Comparison of ENCODE assay signal across 11 cellular contexts in genomic region chrX:38055170-38055847, GRCh38. TPM values are rescaled to one million over a fixed set of nuclear protein-coding genes. Genes with fewer than 3 reads are reported as not detected.
A peak's percentile ranks its signal among the peaks of the same experiment; 100 is the strongest.
DNase-seq lines count a peak whose midpoint lies in the region; ATAC-seq and TF ChIP-seq lines count a peak whose summit lies in the region.
"Had no signal": no experiment of that assay in that cellular context is flagged by ENCODE, and none has a peak within 500 bp of the region (broad histone marks: within the 10 kb centered on the region; RNA-seq: fewer than 3 reads in every experiment).

No MANE protein-coding gene starts in this region.

- peaks cover 10% of the 10 kb centered on the region for H3K4me1 ChIP-seq in foreskin keratinocyte
- H3K4me1 ChIP-seq in testis = no peaks in the 10 kb centered on the region
- H3K4me1 ChIP-seq in Caco-2 = no peaks in the 10 kb centered on the region

- no peaks in the 10 kb centered on the region for H3K36me3 ChIP-seq in testis (ENCODE audit: low read depth, missing control alignments)
- no peaks in the 10 kb centered on the region for H3K36me3 ChIP-seq in Caco-2 (ENCODE audit: control insufficient read depth, insufficient read depth, low read length)

- H3K4me3 ChIP-seq in testis (no peak overlapping the region), Caco-2 (ENCODE audit: low read depth, low read length) (no peak overlapping the region)

- no peaks in the 10 kb centered on the region for H3K27me3 ChIP-seq in foreskin keratinocyte
- no peaks in the 10 kb centered on the region for H3K27me3 ChIP-seq in testis
- no peaks in the 10 kb centered on the region for H3K27me3 ChIP-seq in Caco-2 (replicated peaks; ENCODE audit: control insufficient read depth, insufficient read depth, low read length)

- TF ChIP-seq CTCF in foreskin keratinocyte (conservative IDR thresholded peaks at IDR 0.05) (no peak), testis (IDR thresholded peaks at IDR 0.05) (no peak), Caco-2 (IDR thresholded peaks at IDR 0.05; ENCODE audit: insufficient read depth in 1 of 2, low read depth in 1 of 2, low read length in 1 of 2, severe bottlenecking in 1 of 2, unreplicated experiment in 1 of 2) (no peak)

- TF ChIP-seq POLR2A in testis (IDR thresholded peaks at IDR 0.05) = no peak

- H3K4me1 Mint-ChIP-seq in activated T-helper 17 cell treated with anti-CD3 and anti-CD28 coated beads, Interleukin-2, amount 50 U/mL, for 72 hours = no peaks in the 10 kb centered on the region
- H3K4me1 Mint-ChIP-seq in Caco-2 (ENCODE audit: low read depth, unreplicated experiment) = no peaks in the 10 kb centered on the region

- no peaks in the 10 kb centered on the region for H3K9me3 Mint-ChIP-seq in activated T-helper 17 cell treated with anti-CD3 and anti-CD28 coated beads, Interleukin-2, amount 50 U/mL, for 72 hours
- H3K9me3 Mint-ChIP-seq in Caco-2 (ENCODE audit: unreplicated experiment) = no peaks in the 10 kb centered on the region
- H3K9me3 Mint-ChIP-seq: activated T-helper 2 cell treated with anti-CD3 and anti-CD28 coated beads, Interferon-gamma antibody, Interleukin-2, Interleukin-4, amounts not matched to agents 10 μg/mL and 5 μg/mL and 100 μg/mL, durations not matched to agents 14 hours and 24 hours and 36 hours had no signal

- POLR2A ChIA-PET in Caco-2 (lab: Charles Lee) = no interaction called here

- WGBS in testis, 2 donors = 31 to 42% methylated on average over 4 of the region's 4 CpGs

- intact Hi-C loops in testis (cut with DNase I; ENCODE audit: low total_unique reads) (no loop called here), Caco-2 (cut with micrococcal nuclease; ENCODE audit: unreplicated experiment) (no loop called here)

- H3K36me3 Mint-ChIP-seq in activated T-helper 17 cell treated with anti-CD3 and anti-CD28 coated beads, Interleukin-2, amount 50 U/mL, for 72 hours (ENCODE audit: low read depth) = no peaks in the 10 kb centered on the region
- H3K36me3 Mint-ChIP-seq in Caco-2 (ENCODE audit: insufficient read depth, unreplicated experiment) = peaks cover 5% of the 10 kb centered on the region

- ATAC-seq in HG02610 (IDR thresholded peaks at IDR 0.05; ENCODE audit: unreplicated experiment) = peak; percentile 79
- peak; percentile 46 for ATAC-seq in activated T-helper 17 cell treated with anti-CD3 and anti-CD28 coated beads, Interleukin-2, amount 50 U/mL, for 72 hours (replicated peaks)
- peak; percentile 60 for ATAC-seq in foreskin keratinocyte
- no peak for ATAC-seq in HG03135 (IDR thresholded peaks at IDR 0.05; ENCODE audit: unreplicated experiment)
- no peak for ATAC-seq in GM18520 (IDR thresholded peaks at IDR 0.05; ENCODE audit: unreplicated experiment)

- no peaks in the 10 kb centered on the region for H3K27me3 Mint-ChIP-seq in activated T-helper 17 cell treated with anti-CD3 and anti-CD28 coated beads, Interleukin-2, amount 50 U/mL, for 72 hours
- no peaks in the 10 kb centered on the region for H3K27me3 Mint-ChIP-seq in Caco-2 (ENCODE audit: insufficient read depth, unreplicated experiment)

- H3K27ac Mint-ChIP-seq in activated T-helper 17 cell treated with anti-CD3 and anti-CD28 coated beads, Interleukin-2, amount 50 U/mL, for 72 hours = peak overlapping the region; percentile 8
- H3K27ac Mint-ChIP-seq in Caco-2 (ENCODE audit: unreplicated experiment) = no peak overlapping the region
- H3K27ac Mint-ChIP-seq: activated T-helper 2 cell treated with anti-CD3 and anti-CD28 coated beads, Interferon-gamma antibody, Interleukin-2, Interleukin-4, amounts not matched to agents 10 μg/mL and 5 μg/mL and 100 μg/mL, durations not matched to agents 14 hours and 24 hours and 36 hours had no signal

- CTCF ChIA-PET in Caco-2 (lab: Charles Lee) = no interaction called here

- H3K4me3 Mint-ChIP-seq in activated T-helper 17 cell treated with anti-CD3 and anti-CD28 coated beads, Interleukin-2, amount 50 U/mL, for 72 hours = peak overlapping the region; percentile 31
- no peak overlapping the region for H3K4me3 Mint-ChIP-seq in Caco-2 (ENCODE audit: unreplicated experiment)

- peak; percentile 15 to 36 for DNase-seq in foreskin keratinocyte
- peak; percentile 25 for DNase-seq in testis
- no peak for DNase-seq in Caco-2
- DNase-seq: DMS79 treated with DMSO at 0.1 percent for 48 hours, NCI-H1092 had no signal

- BruUV-seq in Caco-2 (replicated peaks; lab: Mats Ljungman, UMichigan) = no TSS peak

- no peak overlapping the region for H3K27ac ChIP-seq in foreskin keratinocyte
- H3K27ac ChIP-seq in testis = no peak overlapping the region

- H3K9me3 ChIP-seq in testis (no peaks in the 10 kb centered on the region), Caco-2 (no peaks in the 10 kb centered on the region)

RNA-seq across cellular contexts. Expression of gene SYTL5, which starts 49.0 kb away (rescaled TPM):
- under 1 TPM; 0.06 to 0.26 TPM for total RNA-seq in activated T-helper 17 cell treated with anti-CD3 and anti-CD28 coated beads, Interleukin-2, amount 50 U/mL, for 72 hours
- 0.04 and 0.10 TPM in 2 replicates for total RNA-seq in foreskin keratinocyte
- polyA plus RNA-seq in foreskin keratinocyte = 0.03 TPM in 1 of 2 replicates, not detected in the other
- 1 to 10 TPM; 1.1 to 1.7 TPM for total RNA-seq in testis
- 1.0 TPM for polyA plus RNA-seq in testis (ENCODE audit: insufficient read depth, low read depth, low replicate concordance)
- 8.8 and 8.9 TPM in 2 replicates for total RNA-seq in Caco-2 (2022)
- total RNA-seq: activated T-helper 2 cell treated with anti-CD3 and anti-CD28 coated beads, Interferon-gamma antibody, Interleukin-2, Interleukin-4, amounts not matched to agents 10 μg/mL and 5 μg/mL and 100 μg/mL, durations not matched to agents 14 hours and 24 hours and 36 hours; dermis microvascular lymphatic vessel endothelial cell had no signal

Comparison
In these comparisons a context has a peak if more than half of its experiments do, and no peak if none do; other contexts are left out.
1. ATAC-seq: peak in HG02610 (single experiment), activated T-helper 17 cell treated with anti-CD3 and anti-CD28 coated beads, Interleukin-2, amount 50 U/mL, for 72 hours (single experiment) and foreskin keratinocyte (single experiment); none in HG03135 (single experiment) and GM18520 (single experiment).
2. DNase-seq: peak in foreskin keratinocyte (2 of 2) and testis (single experiment); none in Caco-2 (0 of 2).